ENCODE assay signal across 1 cellular context in the genomic region with DNA sequence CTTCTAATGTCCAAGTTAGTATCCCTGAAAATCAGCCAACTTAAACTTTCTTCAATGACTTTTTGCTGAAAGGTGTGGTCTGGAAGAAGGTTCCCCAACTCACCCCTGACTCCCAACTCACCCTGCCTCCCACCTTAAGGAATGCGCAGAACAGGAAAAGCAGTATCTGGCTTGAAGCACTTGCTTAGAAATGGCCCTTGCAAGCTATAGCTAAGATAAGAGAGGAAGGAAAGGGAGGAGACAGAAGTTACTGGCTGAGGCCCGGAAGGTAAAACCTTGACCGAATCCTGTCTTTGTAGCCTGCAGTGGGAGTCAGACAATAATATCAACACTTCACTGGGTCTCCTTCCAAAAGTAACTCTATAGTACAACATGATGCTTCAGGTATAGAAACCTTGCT.
TF ChIP-seq lines count a peak whose summit lies in the region.

No MANE protein-coding gene starts in this region.

TF ChIP-seq in WTC11, 78 proteins besides CTCF, POLR2A, EP300 and RAD21 (continued from another document):
- TF ChIP-seq IRF1 (CRISPR knock-in tag; IDR thresholded peaks at IDR 0.05), result no peak
- TF ChIP-seq ZNF671 (CRISPR knock-in tag; IDR thresholded peaks at IDR 0.05), result no peak
TF ChIP-seq in WTC11: peak in this region for 0.
